Comparison of ENCODE assay signal across 19 cellular contexts in genomic region chr21:34822209-34822608, GRCh38.
DNase-seq lines count a peak whose midpoint lies in the region; ATAC-seq and TF ChIP-seq lines count a peak whose summit lies in the region.
"Had no signal": no experiment of that assay in that cellular context is flagged by ENCODE, and none has a peak within 500 bp of the region (broad histone marks: within the 10 kb centered on the region; RNA-seq: fewer than 3 reads in every experiment).

No MANE protein-coding gene starts in this region.

- H3K4me1 ChIP-seq in CD4-positive, alpha-beta memory T cell (ENCODE audit: insufficient read depth, low read length) = peaks cover under 1% of the 10 kb centered on the region
- H3K4me1 ChIP-seq in RWPE2 (ENCODE audit: insufficient read depth, poor library complexity, severe bottlenecking) = peaks cover 26% of the 10 kb centered on the region
- peaks cover 3% of the 10 kb centered on the region for H3K4me1 ChIP-seq in colonic mucosa
- peaks cover 14% of the 10 kb centered on the region for H3K4me1 ChIP-seq in osteoblast (ENCODE audit: insufficient read depth, low read length)
- no peaks in the 10 kb centered on the region for H3K4me1 ChIP-seq in PC-9 (replicated peaks; ENCODE audit: insufficient read depth)
- H3K4me1 ChIP-seq: BE2C had no signal

- H3K79me2 ChIP-seq in osteoblast (ENCODE audit: insufficient read depth, low read length) (peaks cover 66% of the 10 kb centered on the region), PC-9 (ENCODE audit: low read depth) (peaks cover 8% of the 10 kb centered on the region; the same call in 1 of the 2 replicates)

- no peaks in the 10 kb centered on the region for H3K9me3 ChIP-seq in CD4-positive, alpha-beta memory T cell (ENCODE audit: control insufficient read depth in 1 of 2, low read length in 2 of 2)
- H3K9me3 ChIP-seq in RWPE2 (ENCODE audit: severe bottlenecking) (no peaks in the 10 kb centered on the region), colonic mucosa (no peaks in the 10 kb centered on the region), osteoblast (ENCODE audit: low read depth, low read length) (no peaks in the 10 kb centered on the region), PC-9 (ENCODE audit: insufficient read depth, low read depth) (no peaks in the 10 kb centered on the region)
- H3K9me3 ChIP-seq: BE2C had no signal

- no peak for ATAC-seq in RWPE2 (ENCODE audit: low read depth)
- ATAC-seq: HepG2 had no signal

- H3K9me3 Mint-ChIP-seq in CD4-positive, alpha-beta memory T cell = peaks cover 0 to 4% (median 0%) of the 10 kb centered on the region in 8 donors

- H3K4me2 ChIP-seq in osteoblast (ENCODE audit: insufficient read depth, low read length) (no peak overlapping the region), PC-9 (no peak overlapping the region)

- H3F3A ChIP-seq in PC-9 (ENCODE audit: insufficient read depth, low read depth) = 0 out of 2 replicates have a peak, but pooled peaks cover 5% of the 10 kb centered on the region

- intact Hi-C loops in CD4-positive, alpha-beta memory T cell (cut with micrococcal nuclease) = no loop called here
- intact Hi-C loops in colonic mucosa (cut with DNase I) (no loop called here), PC-9 (cut with micrococcal nuclease; ENCODE audit: unreplicated experiment) (no loop called here), dorsolateral prefrontal cortex (cut with DNase I) (no loop called here)

- peaks cover 22 to 54% (median 30%) of the 10 kb centered on the region in 4 donors for H3K4me1 Mint-ChIP-seq in CD4-positive, alpha-beta memory T cell

- peaks cover 67 to 81% of the 10 kb centered on the region in 2 donors for H3K36me3 Mint-ChIP-seq in CD4-positive, alpha-beta memory T cell

- H3K9me2 ChIP-seq in PC-9 (ENCODE audit: insufficient read depth) = no peaks in the 10 kb centered on the region

- H4K20me1 ChIP-seq in osteoblast (ENCODE audit: insufficient read depth, low read length) (peaks cover 16% of the 10 kb centered on the region), PC-9 (ENCODE audit: insufficient read depth) (no peaks in the 10 kb centered on the region; the same call in 1 of the 2 replicates)

- no peak overlapping the region for H3K27ac ChIP-seq in CD4-positive, alpha-beta memory T cell (ENCODE audit: low read depth, low read length)
- H3K27ac ChIP-seq in RWPE2 (ENCODE audit: poor library complexity, severe bottlenecking) (peak overlapping the region; percentile 20), colonic mucosa (no peak overlapping the region), osteoblast (ENCODE audit: low read depth, low read length) (peak overlapping the region; percentile 86), PC-9 (no peak overlapping the region), dorsolateral prefrontal cortex (no peak overlapping the region)

- no peak for DNase-seq in CD4-positive, alpha-beta memory T cell
- DNase-seq in RWPE2 (ENCODE audit: low spot score) = no peak
- peak; percentile 23 for DNase-seq in colonic mucosa
- DNase-seq in osteoblast (ENCODE audit: insufficient read length, low spot score, missing footprints) = no peak
- no peak for DNase-seq in T-helper 9 cell
- no peak for DNase-seq in PC-9
- DNase-seq in dorsolateral prefrontal cortex = no peak
- DNase-seq: BE2C, DMS153, DND-41, H7, Kasumi-1, NCI-H1105 treated with DMSO at 0.1 percent for 48 hours, NCI-H2029 treated with DMSO at 0.1 percent for 48 hours, NCI-H446 treated with DMSO at 0.1 percent for 48 hours, NCI-H526, RPMI8226, SHP77 treated with DMSO at 0.1 percent for 48 hours had no signal

- H3K36me3 ChIP-seq in CD4-positive, alpha-beta memory T cell (ENCODE audit: insufficient read depth, low read length) = peaks cover 30% of the 10 kb centered on the region
- H3K36me3 ChIP-seq in RWPE2 (ENCODE audit: low read depth) (peaks cover 77% of the 10 kb centered on the region), colonic mucosa (no peaks in the 10 kb centered on the region), osteoblast (ENCODE audit: insufficient read depth, low read length) (peaks cover 83% of the 10 kb centered on the region), PC-9 (ENCODE audit: low read depth) (peaks cover 29% of the 10 kb centered on the region)
- H3K36me3 ChIP-seq: BE2C had no signal

- no peak overlapping the region for H3K4me3 ChIP-seq in CD4-positive, alpha-beta memory T cell (ENCODE audit: low read length in 2 of 2)
- H3K4me3 ChIP-seq in RWPE2 (ENCODE audit: severe bottlenecking) (no peak overlapping the region), colonic mucosa (no peak overlapping the region), osteoblast (ENCODE audit: insufficient read depth, low read length) (no peak overlapping the region), PC-9 (no peak overlapping the region), dorsolateral prefrontal cortex (no peak overlapping the region)

- H2AFZ ChIP-seq in osteoblast (ENCODE audit: low read length) (no peak overlapping the region), PC-9 (no peak overlapping the region)

- H3K27me3 ChIP-seq in CD4-positive, alpha-beta memory T cell (ENCODE audit: insufficient read depth, low read length) = no peaks in the 10 kb centered on the region
- no peaks in the 10 kb centered on the region for H3K27me3 ChIP-seq in RWPE2 (ENCODE audit: insufficient read depth, poor library complexity, severe bottlenecking)
- H3K27me3 ChIP-seq in colonic mucosa = no peaks in the 10 kb centered on the region
- no peaks in the 10 kb centered on the region for H3K27me3 ChIP-seq in osteoblast (ENCODE audit: insufficient read depth, low read length)
- H3K27me3 ChIP-seq in PC-9 (ENCODE audit: insufficient read depth, low read depth) = no peaks in the 10 kb centered on the region
- peaks cover 0 to 18% (median 0%) of the 10 kb centered on the region in 45 donors for H3K27me3 ChIP-seq in dorsolateral prefrontal cortex
- H3K27me3 ChIP-seq: BE2C had no signal

- POLR2A ChIA-PET in CD4-positive, alpha-beta memory T cell (lab: Charles Lee; ENCODE audit: partially characterized antibody) = no interaction called here
- POLR2A ChIA-PET in PC-9 (lab: Charles Lee; ENCODE audit: unreplicated experiment) = no interaction called here

- BruUV-seq in PC-9 (replicated peaks; lab: Mats Ljungman, UMichigan) = no TSS peak

- CTCF ChIA-PET in CD4-positive, alpha-beta memory T cell (lab: Charles Lee; ENCODE audit: partially characterized antibody) = no interaction called here
- CTCF ChIA-PET in PC-9 (lab: Charles Lee) = no interaction called here

- peak overlapping the region in 1 of 2 donors; percentile 4 for H3K9ac ChIP-seq in colonic mucosa (ENCODE audit: low read depth in 2 of 2, low read length in 2 of 2)

- TF ChIP-seq CTCF in RWPE2 (IDR thresholded peaks at IDR 0.05; ENCODE audit: poor library complexity, severe bottlenecking) (no peak), colonic mucosa (IDR thresholded peaks at IDR 0.05) (no peak), osteoblast (IDR thresholded peaks at IDR 0.05; ENCODE audit: extremely low read depth, low read depth, low read length) (no peak), PC-9 (conservative IDR thresholded peaks at IDR 0.05) (no peak), dorsolateral prefrontal cortex (IDR thresholded peaks at IDR 0.05 in 54 of 56, conservative IDR thresholded peaks at IDR 0.05 in 2 of 56; ENCODE audit: low read depth in 1 of 56, partially characterized antibody in 56 of 56) (no peak)

- no peaks in the 10 kb centered on the region for H3K27me3 Mint-ChIP-seq in CD4-positive, alpha-beta memory T cell

- H3K4me3 Mint-ChIP-seq in CD4-positive, alpha-beta memory T cell = no peak overlapping the region

- peak overlapping the region in 4 of 7 donors; percentile 2 to 54 (median 23) for H3K27ac Mint-ChIP-seq in CD4-positive, alpha-beta memory T cell

Comparison
In these comparisons a context has a peak if more than half of its experiments do, and no peak if none do; other contexts are left out.
1. H3K27ac ChIP-seq: peak in RWPE2 (single experiment) and osteoblast (single experiment); none in CD4-positive, alpha-beta memory T cell (single experiment), colonic mucosa (single experiment), PC-9 (single experiment) and dorsolateral prefrontal cortex (0 of 59).